ENCODE assay signal across 1 cellular context in genomic region chr20:62615750-62616251, GRCh38.
TF ChIP-seq lines count a peak whose summit lies in the region.

No MANE protein-coding gene starts in this region.

TF ChIP-seq in H1, 55 proteins besides CTCF, POLR2A, EP300 and RAD21:
- TF ChIP-seq SIRT6 (IDR thresholded peaks at IDR 0.05; ENCODE audit: low read length): no peak
- no peak for TF ChIP-seq CEBPB (IDR thresholded peaks at IDR 0.05; ENCODE audit: low read depth, low read length)
- TF ChIP-seq POLR2AphosphoS5 (IDR thresholded peaks at IDR 0.05; ENCODE audit: low read depth, low read length): no peak
TF ChIP-seq in H1: peak in this region for 0.
